10 cellular contexts compared by ENCODE assay signal in the genomic region with DNA sequence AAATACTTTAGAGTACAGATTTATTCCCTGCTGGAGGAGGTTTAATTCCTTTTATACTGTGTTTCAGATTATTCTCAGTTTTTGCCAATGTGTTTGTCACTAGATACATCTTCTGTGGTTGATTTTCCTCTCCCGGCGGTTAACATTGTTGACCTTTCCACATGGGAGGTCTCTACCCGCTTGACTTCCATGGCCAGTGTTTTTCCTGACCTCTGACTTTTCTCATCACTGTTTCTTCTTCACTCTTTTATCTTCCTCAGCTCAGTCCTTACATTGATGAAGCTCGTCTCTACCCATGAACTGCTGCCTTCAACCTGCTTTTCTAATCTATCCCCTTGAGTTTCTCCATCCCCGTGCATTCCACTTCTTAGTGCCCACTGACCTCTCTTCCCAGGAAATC.
"Had no signal": no experiment of that assay in that cellular context is flagged by ENCODE, and none has a peak within 500 bp of the region (broad histone marks: within the 10 kb centered on the region; RNA-seq: fewer than 3 reads in every experiment).

No MANE protein-coding gene starts in this region.

- FAIRE-seq: H1 had no signal

- ATAC-seq: HCT116 had no signal

- H3K4me3 ChIP-seq: GM23248, GM23338, HAP-1 had no signal

- H3K27ac ChIP-seq: GM23248 had no signal

- H3K27ac Mint-ChIP-seq: GM23338, H9, HFFc6 had no signal

- H3K9me3 ChIP-seq: HAP-1 had no signal

- H3K36me3 ChIP-seq: HAP-1 had no signal

- DNase-seq: GM23248, GOT3, H7, H9, HCEC 1CT, HFFc6 had no signal

- H3K9me3 Mint-ChIP-seq: GM23338, HFFc6 had no signal

- H3K4me3 Mint-ChIP-seq: GM23338, H9, HFFc6 had no signal
